In the genomic region with DNA sequence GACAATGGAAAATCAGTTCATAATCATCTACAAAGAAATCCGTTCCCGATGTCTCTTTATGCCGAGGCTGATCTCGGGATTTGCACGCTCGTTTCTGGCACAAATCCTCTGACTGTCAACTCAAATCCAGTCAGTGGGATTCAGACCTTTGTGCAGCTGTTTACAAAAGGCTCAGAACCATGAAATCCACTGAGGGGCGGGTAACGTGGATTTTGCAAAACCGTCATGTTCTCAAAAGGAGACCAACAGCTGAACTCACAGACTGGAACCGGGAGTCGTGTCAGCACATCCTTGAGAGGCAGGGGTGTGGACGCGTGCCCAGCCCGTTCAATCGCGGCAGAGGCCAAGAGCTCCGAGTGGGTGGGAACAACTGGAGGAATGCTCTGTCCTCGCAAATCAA, we compare ENCODE assay signal across 12 cellular contexts. TPM values are rescaled to one million over a fixed set of nuclear protein-coding genes. Genes with fewer than 3 reads are reported as not detected.
DNase-seq lines count a peak whose midpoint lies in the region; TF ChIP-seq lines count a peak whose summit lies in the region.
"Had no signal": no experiment of that assay in that cellular context is flagged by ENCODE, and none has a peak within 500 bp of the region (broad histone marks: within the 10 kb centered on the region; RNA-seq: fewer than 3 reads in every experiment).

No MANE protein-coding gene starts in this region.

- H3K9me3 ChIP-seq in WERI-Rb-1 (ENCODE audit: severe bottlenecking) (no peaks in the 10 kb centered on the region), Caco-2 (no peaks in the 10 kb centered on the region)

- H3K4me1 ChIP-seq in Caco-2 = no peaks in the 10 kb centered on the region

- H3K36me3 Mint-ChIP-seq in glutamatergic neuron (ENCODE audit: unreplicated experiment) (no peaks in the 10 kb centered on the region), osteocyte (ENCODE audit: unreplicated experiment) (peaks cover 25% of the 10 kb centered on the region), Caco-2 (ENCODE audit: insufficient read depth, unreplicated experiment) (no peaks in the 10 kb centered on the region)

- H3K27me3 Mint-ChIP-seq in glutamatergic neuron (ENCODE audit: unreplicated experiment) (peaks cover 6% of the 10 kb centered on the region), osteocyte (ENCODE audit: unreplicated experiment) (no peaks in the 10 kb centered on the region), Caco-2 (ENCODE audit: insufficient read depth, unreplicated experiment) (no peaks in the 10 kb centered on the region)
- H3K27me3 Mint-ChIP-seq: activated CD4-positive, alpha-beta T cell treated with anti-CD3 and anti-CD28 coated beads, Interleukin-2, amount 10 ng/mL, durations not matched to agents 24 days and 14 days had no signal

- peak overlapping the region; percentile 83 for H3K27ac ChIP-seq in WERI-Rb-1

- POLR2A ChIA-PET in Caco-2 (lab: Charles Lee) = no interaction called here

- H3K27me3 ChIP-seq in WERI-Rb-1 (ENCODE audit: insufficient read depth, low read depth, severe bottlenecking) (no peaks in the 10 kb centered on the region), Caco-2 (replicated peaks; ENCODE audit: control insufficient read depth, insufficient read depth, low read length) (no peaks in the 10 kb centered on the region)

- BruUV-seq in Caco-2 (replicated peaks; lab: Mats Ljungman, UMichigan) = no TSS peak

- intact Hi-C loops in Caco-2 (cut with micrococcal nuclease; ENCODE audit: unreplicated experiment) = no loop called here

- H3K4me1 Mint-ChIP-seq in glutamatergic neuron (ENCODE audit: low read depth, unreplicated experiment) (peaks cover 13% of the 10 kb centered on the region), osteocyte (ENCODE audit: unreplicated experiment) (peaks cover 29% of the 10 kb centered on the region), Caco-2 (ENCODE audit: low read depth, unreplicated experiment) (no peaks in the 10 kb centered on the region)

- H3K9me3 Mint-ChIP-seq in glutamatergic neuron (ENCODE audit: unreplicated experiment) = peaks cover 2% of the 10 kb centered on the region
- H3K9me3 Mint-ChIP-seq in osteocyte (ENCODE audit: unreplicated experiment) = no peaks in the 10 kb centered on the region
- no peaks in the 10 kb centered on the region for H3K9me3 Mint-ChIP-seq in Caco-2 (ENCODE audit: unreplicated experiment)
- H3K9me3 Mint-ChIP-seq: activated CD4-positive, alpha-beta T cell treated with anti-CD3 and anti-CD28 coated beads, Interleukin-2, amount 10 ng/mL, durations not matched to agents 24 days and 14 days had no signal

- DNase-seq in ACHN (peak; percentile 43), WERI-Rb-1 (peak; percentile 76), glutamatergic neuron (no peak), osteocyte (ENCODE audit: extremely low spot score, unreplicated experiment) (no peak), UCSD-AML1 (lab: John Stamatoyannopoulos, UW; ENCODE audit: unreplicated experiment) (no peak), Caco-2 (no peak), NCI-H1048 (lab: John Stamatoyannopoulos, UW) (no peak)
- DNase-seq in stimulated activated CD4-positive, alpha-beta T cell treated with anti-CD3 and anti-CD28 coated beads, Interleukin-4, amount 100 ng/mL, for 4 hours = no peak
- DNase-seq: activated CD4-positive, alpha-beta T cell treated with anti-CD3 and anti-CD28 coated beads, Interleukin-2, amount 10 ng/mL, durations not matched to agents 24 days and 14 days; AML-193; NCI-H510A treated with DMSO at 0.1 percent for 48 hours; stimulated activated CD4-positive, alpha-beta T cell treated with anti-CD3 and anti-CD28 coated beads, Interleukin-2, amount 100 ng/mL, for 48 hours had no signal

- no peak overlapping the region for H3K4me3 Mint-ChIP-seq in glutamatergic neuron (ENCODE audit: unreplicated experiment)
- no peak overlapping the region for H3K4me3 Mint-ChIP-seq in osteocyte (ENCODE audit: unreplicated experiment)
- H3K4me3 Mint-ChIP-seq in Caco-2 (ENCODE audit: unreplicated experiment) = no peak overlapping the region
- H3K4me3 Mint-ChIP-seq: activated CD4-positive, alpha-beta T cell treated with anti-CD3 and anti-CD28 coated beads, Interleukin-2, amount 10 ng/mL, durations not matched to agents 24 days and 14 days had no signal

- H3K36me3 ChIP-seq in WERI-Rb-1 (peaks cover 3% of the 10 kb centered on the region; the same call in 1 of the 2 replicates), Caco-2 (ENCODE audit: control insufficient read depth, insufficient read depth, low read length) (no peaks in the 10 kb centered on the region)

- TF ChIP-seq CTCF in WERI-Rb-1 (IDR thresholded peaks at IDR 0.05; ENCODE audit: low read depth, low read length) = no peak
- TF ChIP-seq CTCF in glutamatergic neuron (IDR thresholded peaks at IDR 0.05; ENCODE audit: partially characterized antibody, unreplicated experiment) = no peak
- TF ChIP-seq CTCF in osteocyte (IDR thresholded peaks at IDR 0.05) = no peak
- no peak for TF ChIP-seq CTCF in Caco-2 (IDR thresholded peaks at IDR 0.05; ENCODE audit: insufficient read depth in 1 of 2, low read depth in 1 of 2, low read length in 1 of 2, severe bottlenecking in 1 of 2, unreplicated experiment in 1 of 2)

- H3K27ac Mint-ChIP-seq in glutamatergic neuron (ENCODE audit: unreplicated experiment) (peak overlapping the region; percentile 55), osteocyte (ENCODE audit: unreplicated experiment) (peak overlapping the region; percentile 65), Caco-2 (ENCODE audit: unreplicated experiment) (no peak overlapping the region)
- H3K27ac Mint-ChIP-seq: activated CD4-positive, alpha-beta T cell treated with anti-CD3 and anti-CD28 coated beads, Interleukin-2, amount 10 ng/mL, durations not matched to agents 24 days and 14 days had no signal

- H3K4me3 ChIP-seq in WERI-Rb-1 (ENCODE audit: low read depth, low read length) (peak overlapping the region; percentile 28), Caco-2 (ENCODE audit: low read depth, low read length) (no peak overlapping the region)

- in situ Hi-C loops in ACHN (cut with HindIII; ENCODE audit: low pct_ligation_motif_present, low pct_unique_long_range_greater_than_20kb, low sequenced_read_pairs) = no loop called here

- CTCF ChIA-PET in Caco-2 (lab: Charles Lee) = interaction anchor here (0.6 kb wide), 1 partner anchor 90 kb away, joined by 4 read pairs; no protein-coding TSS in a partner anchor

RNA-seq across cellular contexts. Expression of gene ACOX3, which starts 46.4 kb away (rescaled TPM):
- 23.8 TPM for total RNA-seq in glutamatergic neuron (ENCODE audit: unreplicated experiment)
- 25.2 and 25.9 TPM in 2 replicates for total RNA-seq in osteocyte
- 11.5 and 14.1 TPM in 2 replicates for total RNA-seq in Caco-2 (2022)

RNA-seq across cellular contexts. Expression of gene TRMT44, which starts 46.5 kb away (rescaled TPM):
- total RNA-seq in glutamatergic neuron (ENCODE audit: unreplicated experiment) (23.3 TPM), osteocyte (20.4 and 24.5 TPM in 2 replicates), Caco-2 (2022) (22.3 and 23.4 TPM in 2 replicates)

Comparison
In these comparisons a context has a peak if more than half of its experiments do, and no peak if none do; other contexts are left out.
1. DNase-seq: peak in ACHN (single experiment) and WERI-Rb-1 (single experiment); none in glutamatergic neuron (single experiment), osteocyte (single experiment), UCSD-AML1 (single experiment), stimulated activated CD4-positive, alpha-beta T cell treated with anti-CD3 and anti-CD28 coated beads, Interleukin-4, amount 100 ng/mL, for 4 hours (0 of 2), Caco-2 (0 of 2) and NCI-H1048 (single experiment).